In genomic region chr5:173323799-173324114, GRCh38 we compare ENCODE assay signal across 10 cellular contexts. TPM values are rescaled to one million over a fixed set of nuclear protein-coding genes. Genes with fewer than 3 reads are reported as not detected.
DNase-seq lines count a peak whose midpoint lies in the region; ATAC-seq and TF ChIP-seq lines count a peak whose summit lies in the region.
"Had no signal": no experiment of that assay in that cellular context is flagged by ENCODE, and none has a peak within 500 bp of the region (broad histone marks: within the 10 kb centered on the region; RNA-seq: fewer than 3 reads in every experiment).

No MANE protein-coding gene starts in this region.

- 32 to 40% methylated on average over 8 of the region's 8 CpGs for WGBS in testis, 2 donors

- H3K9me3 ChIP-seq in adipocyte (ENCODE audit: control insufficient read depth, low read length), result no peaks in the 10 kb centered on the region
- H3K9me3 ChIP-seq in left lung, result no peaks in the 10 kb centered on the region
- H3K9me3 ChIP-seq in testis, result no peaks in the 10 kb centered on the region

- H3K4me1 Mint-ChIP-seq in activated naive CD4-positive, alpha-beta T cell treated with anti-CD3 and anti-CD28 coated beads, Interleukin-2, amount 50 U/mL, for 24 hours, result peaks cover 29% of the 10 kb centered on the region
- peaks cover 26% of the 10 kb centered on the region for H3K4me1 Mint-ChIP-seq in activated naive CD4-positive, alpha-beta T cell treated with anti-CD3 and anti-CD28 coated beads for 36 hours (ENCODE audit: low read depth)

- H3K36me3 ChIP-seq in adipocyte (ENCODE audit: control insufficient read depth, insufficient read depth, low read length, severe bottlenecking) (peaks cover 34% of the 10 kb centered on the region), left lung (no peaks in the 10 kb centered on the region), testis (ENCODE audit: low read depth, missing control alignments) (no peaks in the 10 kb centered on the region)

- H3K4me3 ChIP-seq in adipocyte (ENCODE audit: low read length) (peak overlapping the region; percentile 84), left lung (no peak overlapping the region), testis (no peak overlapping the region)

- H3K27ac ChIP-seq in left lung, result peak overlapping the region; percentile 69 to 76
- peak overlapping the region; percentile 9 to 30 for H3K27ac ChIP-seq in testis

- H3K36me3 Mint-ChIP-seq in activated naive CD4-positive, alpha-beta T cell treated with anti-CD3 and anti-CD28 coated beads, Interleukin-2, amount 50 U/mL, for 24 hours, result no peaks in the 10 kb centered on the region
- H3K36me3 Mint-ChIP-seq in activated naive CD4-positive, alpha-beta T cell treated with anti-CD3 and anti-CD28 coated beads for 36 hours (ENCODE audit: low read depth), result peaks cover 86% of the 10 kb centered on the region

- no peak overlapping the region for H3K27ac Mint-ChIP-seq in activated naive CD4-positive, alpha-beta T cell treated with anti-CD3 and anti-CD28 coated beads, Interleukin-2, amount 50 U/mL, for 24 hours
- no peak overlapping the region for H3K27ac Mint-ChIP-seq in activated naive CD4-positive, alpha-beta T cell treated with anti-CD3 and anti-CD28 coated beads for 36 hours

- H3K27me3 ChIP-seq in adipocyte (replicated peaks; ENCODE audit: control insufficient read depth, insufficient read depth, low read length), result no peaks in the 10 kb centered on the region
- peaks cover 27 to 66% of the 10 kb centered on the region in 2 donors for H3K27me3 ChIP-seq in left lung
- H3K27me3 ChIP-seq in testis, result no peaks in the 10 kb centered on the region

- H3K4me3 Mint-ChIP-seq in activated naive CD4-positive, alpha-beta T cell treated with anti-CD3 and anti-CD28 coated beads, Interleukin-2, amount 50 U/mL, for 24 hours, result peak overlapping the region; percentile 3
- no peak overlapping the region for H3K4me3 Mint-ChIP-seq in activated naive CD4-positive, alpha-beta T cell treated with anti-CD3 and anti-CD28 coated beads for 36 hours

- TF ChIP-seq CTCF in left lung (IDR thresholded peaks at IDR 0.05) (no peak), testis (IDR thresholded peaks at IDR 0.05) (no peak)

- TF ChIP-seq POLR2A in testis (IDR thresholded peaks at IDR 0.05), result no peak

- no peak for DNase-seq in activated naive CD4-positive, alpha-beta T cell treated with anti-CD3 and anti-CD28 coated beads for 36 hours
- DNase-seq in adipocyte (ENCODE audit: low read depth) (no peak), left lung (no peak), testis (no peak)
- DNase-seq: activated T-cell treated with anti-CD3 and anti-CD28 coated beads, Interleukin-2, amount 50 U/mL, for 1 hour; cerebellar nuclear complex had no signal

- H3K27me3 Mint-ChIP-seq in activated naive CD4-positive, alpha-beta T cell treated with anti-CD3 and anti-CD28 coated beads, Interleukin-2, amount 50 U/mL, for 24 hours, result peaks cover 40% of the 10 kb centered on the region
- peaks cover 41% of the 10 kb centered on the region for H3K27me3 Mint-ChIP-seq in activated naive CD4-positive, alpha-beta T cell treated with anti-CD3 and anti-CD28 coated beads for 36 hours (ENCODE audit: low read depth)

- peak overlapping the region; percentile 90 for H3K9ac ChIP-seq in adipocyte (ENCODE audit: low read length)

- H3K4me1 ChIP-seq in adipocyte (ENCODE audit: control insufficient read depth, insufficient read depth, low read length) (peaks cover 74% of the 10 kb centered on the region), left lung (peaks cover 9 to 52% of the 10 kb centered on the region in 2 donors), testis (peaks cover 40% of the 10 kb centered on the region)

- CTCF ChIA-PET in activated naive CD4-positive, alpha-beta T cell treated with anti-CD3 and anti-CD28 coated beads for 36 hours (lab: Charles Lee), result no interaction called here

- ATAC-seq in left lung (no peak), GM18858 (IDR thresholded peaks at IDR 0.05; ENCODE audit: unreplicated experiment) (no peak), GM18520 (IDR thresholded peaks at IDR 0.05; ENCODE audit: unreplicated experiment) (no peak), HG03457 (IDR thresholded peaks at IDR 0.05; ENCODE audit: unreplicated experiment) (no peak)

- intact Hi-C loops in activated naive CD4-positive, alpha-beta T cell treated with anti-CD3 and anti-CD28 coated beads for 36 hours (cut with micrococcal nuclease), result no loop called here
- intact Hi-C loops in left lung (cut with DNase I), result no loop called here
- intact Hi-C loops in testis (cut with DNase I; ENCODE audit: low total_unique reads), result no loop called here

- H3K9me3 Mint-ChIP-seq in activated naive CD4-positive, alpha-beta T cell treated with anti-CD3 and anti-CD28 coated beads, Interleukin-2, amount 50 U/mL, for 24 hours, result no peaks in the 10 kb centered on the region
- no peaks in the 10 kb centered on the region for H3K9me3 Mint-ChIP-seq in activated naive CD4-positive, alpha-beta T cell treated with anti-CD3 and anti-CD28 coated beads for 36 hours

RNA-seq across cellular contexts. Expression of gene STC2, which starts 4.5 kb away (rescaled TPM):
- 10 to 100 TPM; 26.8 to 27.8 TPM for total RNA-seq in activated naive CD4-positive, alpha-beta T cell treated with anti-CD3 and anti-CD28 coated beads for 36 hours
- total RNA-seq in left lung, result 1 to 10 TPM; 2.9 to 5.5 TPM
- 1 to 10 TPM in 1 of 2 donors, under 1 TPM in 1; 0.87 to 2.0 TPM for total RNA-seq in testis
- polyA plus RNA-seq in testis (ENCODE audit: insufficient read depth, low read depth, low replicate concordance), result 2.0 TPM

Comparison
In these comparisons a context has a peak if more than half of its experiments do, and no peak if none do; other contexts are left out.
1. RNA of gene STC2, which starts 4.5 kb away (total RNA-seq): 26.8 to 27.8 TPM in activated naive CD4-positive, alpha-beta T cell treated with anti-CD3 and anti-CD28 coated beads for 36 hours; 2.9 to 5.5 TPM in left lung and 0.87 to 2.0 TPM in testis; every median in the first group is over 4 times any median in the second.